ENCODE assay signal across 9 cellular contexts in genomic region chr7:156650042-156650441, GRCh38. TPM values are rescaled to one million over a fixed set of nuclear protein-coding genes. Genes with fewer than 3 reads are reported as not detected.
DNase-seq lines count a peak whose midpoint lies in the region; ATAC-seq, FAIRE-seq and TF ChIP-seq lines count a peak whose summit lies in the region.
"Had no signal": no experiment of that assay in that cellular context is flagged by ENCODE, and none has a peak within 500 bp of the region (broad histone marks: within the 10 kb centered on the region; RNA-seq: fewer than 3 reads in every experiment).

No MANE protein-coding gene starts in this region.

- TF ChIP-seq CTCF in OCI-LY7 (conservative IDR thresholded peaks at IDR 0.05; ENCODE audit: low read length) = no peak

- intact Hi-C loops in OCI-LY7 (cut with micrococcal nuclease; ENCODE audit: unreplicated experiment) = no loop called here

- H3K36me3 ChIP-seq in OCI-LY7 (ENCODE audit: insufficient read depth, low read length) = no peaks in the 10 kb centered on the region

- H3K27ac ChIP-seq in OCI-LY7 (ENCODE audit: low read depth, low read length, poor library complexity, severe bottlenecking) = no peak overlapping the region

- no peaks in the 10 kb centered on the region for H3K9me2 ChIP-seq in OCI-LY7 (ENCODE audit: insufficient read depth, low read length)

- no peak overlapping the region for H3K4me3 ChIP-seq in OCI-LY7 (ENCODE audit: low read depth, low read length, poor library complexity, severe bottlenecking)

- FAIRE-seq in islet of Langerhans (lab: Jason Lieb, UNC) = peak; percentile 17
- FAIRE-seq: G401.6 had no signal

- H3K4me2 ChIP-seq in OCI-LY7 (ENCODE audit: low read length) = no peak overlapping the region

- H3K9me3 ChIP-seq in OCI-LY7 (ENCODE audit: low read length) = no peaks in the 10 kb centered on the region

- CTCF ChIA-PET in OCI-LY7 (lab: Charles Lee; ENCODE audit: unreplicated experiment) = no interaction called here

- H4K20me1 ChIP-seq in OCI-LY7 (ENCODE audit: insufficient read depth, low read length) = no peaks in the 10 kb centered on the region

- POLR2A ChIA-PET in OCI-LY7 (lab: Charles Lee) = no interaction called here

- ATAC-seq in GM19463 (IDR thresholded peaks at IDR 0.05; ENCODE audit: unreplicated experiment) (peak; percentile 88), GM19023 (IDR thresholded peaks at IDR 0.05; ENCODE audit: unreplicated experiment) (no peak), HG02981 (IDR thresholded peaks at IDR 0.05; ENCODE audit: unreplicated experiment) (no peak), GM18867 (IDR thresholded peaks at IDR 0.05; ENCODE audit: unreplicated experiment) (no peak)

- DNase-seq in AG08395 (ENCODE audit: low spot score) = peak; percentile 32
- DNase-seq in SW480 (ENCODE audit: low spot score) = peak; percentile 31
- no peak for DNase-seq in OCI-LY7 (ENCODE audit: low spot score)

- no peak overlapping the region for H2AFZ ChIP-seq in OCI-LY7 (ENCODE audit: low read length)

- H3K4me1 ChIP-seq in OCI-LY7 (ENCODE audit: insufficient read depth, low read length, poor library complexity, severe bottlenecking) = no peaks in the 10 kb centered on the region

- no TSS peak for BruUV-seq in OCI-LY7 (replicated peaks; lab: Mats Ljungman, UMichigan)

- H3K79me2 ChIP-seq in OCI-LY7 (ENCODE audit: insufficient read depth, low read depth, low read length) = no peaks in the 10 kb centered on the region

RNA-seq across cellular contexts. Expression of gene RNF32, which starts 9.5 kb away (rescaled TPM):
- 3.2 and 3.8 TPM in 2 replicates for total RNA-seq in OCI-LY7 (2014; rRNA removed; shearing (Covaris generic))
- 3.6 and 3.9 TPM in 2 replicates for total RNA-seq in OCI-LY7 (2022)
